8 cellular contexts compared by ENCODE assay signal in the genomic region with DNA sequence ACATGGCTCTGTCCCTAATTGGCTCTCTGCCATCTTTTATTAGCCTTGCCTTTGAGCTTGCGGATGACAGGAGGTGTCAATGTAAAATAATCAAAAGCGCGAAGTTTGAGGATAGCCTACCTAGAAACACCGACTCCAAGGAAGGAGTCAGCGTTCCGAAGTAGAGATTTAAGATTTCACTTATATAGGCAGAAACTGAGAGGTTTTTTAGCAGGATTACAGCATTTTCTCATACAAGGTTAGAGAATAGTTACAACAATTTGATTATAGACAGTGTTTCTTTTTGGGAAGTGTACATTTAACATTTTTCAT. TPM values are rescaled to one million over a fixed set of nuclear protein-coding genes. Genes with fewer than 3 reads are reported as not detected.
DNase-seq lines count a peak whose midpoint lies in the region; ATAC-seq and TF ChIP-seq lines count a peak whose summit lies in the region.

No MANE protein-coding gene starts in this region.

- H3K9ac ChIP-seq in Karpas-422 (ENCODE audit: low read length) (peak overlapping the region; percentile 59), endodermal cell (ENCODE audit: extremely low read depth, low read length, poor library complexity, severe bottlenecking) (peak overlapping the region; percentile 47)

- H3K36me3 ChIP-seq in Karpas-422 (ENCODE audit: insufficient read depth, low read length) (peaks cover 16% of the 10 kb centered on the region), endodermal cell (ENCODE audit: control insufficient read depth, insufficient read depth, low read length) (peaks cover 23% of the 10 kb centered on the region), prostate gland (no peaks in the 10 kb centered on the region)

- no peaks in the 10 kb centered on the region for H3K9me2 ChIP-seq in Karpas-422 (replicated peaks; ENCODE audit: insufficient read depth, low read length)

- peak; percentile 15 for ATAC-seq in GM19438 (IDR thresholded peaks at IDR 0.05; ENCODE audit: low read depth, unreplicated experiment)
- ATAC-seq in HG03045 (IDR thresholded peaks at IDR 0.05; ENCODE audit: unreplicated experiment): no peak
- no peak for ATAC-seq in HG02970 (IDR thresholded peaks at IDR 0.05; ENCODE audit: low FRiP score, unreplicated experiment)

- 2% methylated on average over 6 of the region's 6 CpGs; no CpG with 5 or more reads in 1 of the 2 experiments for WGBS in endodermal cell (ENCODE audit: insufficient coverage in 1 of 2, insufficient read length in 1 of 2), 2 experiments
- 1% methylated on average over 6 of the region's 6 CpGs for WGBS in prostate gland

- H3K4me1 ChIP-seq in Karpas-422 (ENCODE audit: low read length): peaks cover 44% of the 10 kb centered on the region
- peaks cover 3% of the 10 kb centered on the region for H3K4me1 ChIP-seq in endodermal cell (ENCODE audit: control insufficient read depth, insufficient read depth, low read length)
- no peaks in the 10 kb centered on the region for H3K4me1 ChIP-seq in prostate gland (replicated peaks)

- H3K4me3 Mint-ChIP-seq in endodermal cell: peak overlapping the region; percentile 99

- no peaks in the 10 kb centered on the region for H3K9me3 ChIP-seq in Karpas-422 (ENCODE audit: low read length)
- H3K9me3 ChIP-seq in endodermal cell (ENCODE audit: control insufficient read depth, low read length): no peaks in the 10 kb centered on the region
- no peaks in the 10 kb centered on the region for H3K9me3 ChIP-seq in prostate gland

- peak overlapping the region; percentile 57; the same call in 1 of the 2 replicates for H2AFZ ChIP-seq in Karpas-422 (ENCODE audit: low read length)

- H3K4me3 ChIP-seq in AG04449 (ENCODE audit: low read depth, low read length) (peak overlapping the region; percentile 78), Karpas-422 (ENCODE audit: low read length) (peak overlapping the region; percentile 63), endodermal cell (ENCODE audit: low read length) (peak overlapping the region; percentile 100), prostate gland (peak overlapping the region; percentile 69 to 72)

- H3K4me2 ChIP-seq in Karpas-422 (ENCODE audit: low read depth, low read length, poor library complexity, severe bottlenecking): peak overlapping the region; percentile 77

- TF ChIP-seq POLR2A in prostate gland (IDR thresholded peaks at IDR 0.05): no peak

- POLR2A ChIA-PET in AG04449 (lab: Yijun Ruan, JAX): interaction anchor here (0.7 kb wide), 1 partner anchor 12 kb away, joined by 3 read pairs; no protein-coding TSS in a partner anchor

- H3K36me3 Mint-ChIP-seq in endodermal cell (ENCODE audit: low read depth): peaks cover 36% of the 10 kb centered on the region

- no peaks in the 10 kb centered on the region for H3K27me3 ChIP-seq in Karpas-422 (ENCODE audit: low read length)
- no peaks in the 10 kb centered on the region for H3K27me3 ChIP-seq in endodermal cell (ENCODE audit: control insufficient read depth, insufficient read depth, low read length, poor library complexity, severe bottlenecking)
- no peaks in the 10 kb centered on the region for H3K27me3 ChIP-seq in prostate gland (replicated peaks; ENCODE audit: insufficient read depth)

- intact Hi-C loops in prostate gland (cut with DNase I): no loop called here

- H3K27ac ChIP-seq in Karpas-422 (ENCODE audit: low read length) (peak overlapping the region; percentile 72), endodermal cell (ENCODE audit: low read depth, low read length) (no peak overlapping the region), prostate gland (peak overlapping the region; percentile 77 to 85)

- H3K27ac Mint-ChIP-seq in endodermal cell: no peak overlapping the region

- H3K27me3 Mint-ChIP-seq in endodermal cell (ENCODE audit: insufficient read depth): peaks cover 5% of the 10 kb centered on the region

- H3K79me2 ChIP-seq in Karpas-422 (ENCODE audit: low read length): peaks cover 45% of the 10 kb centered on the region

- H3K4me1 Mint-ChIP-seq in endodermal cell: peaks cover 23% of the 10 kb centered on the region

- H4K20me1 ChIP-seq in Karpas-422 (ENCODE audit: insufficient read depth, low read depth, low read length): no peaks in the 10 kb centered on the region

- CTCF ChIA-PET in AG04449 (lab: Yijun Ruan, JAX): interaction anchor here (0.9 to 1.4 kb wide), 2 partner anchors 16 to 209 kb away, joined by 3 to 6 read pairs; no protein-coding TSS in a partner anchor

- TF ChIP-seq CTCF in AG04449 (IDR thresholded peaks at IDR 0.05; ENCODE audit: insufficient read depth, low read length, missing control alignments): no peak
- no peak for TF ChIP-seq CTCF in endodermal cell (conservative IDR thresholded peaks at IDR 0.05)
- TF ChIP-seq CTCF in prostate gland (IDR thresholded peaks at IDR 0.05): no peak

- H3K9me3 Mint-ChIP-seq in endodermal cell: peaks cover 22% of the 10 kb centered on the region

- DNase-seq in AG04449 (ENCODE audit: low read depth, low spot score) (no peak), Karpas-422 (no peak), endodermal cell (no peak), prostate gland (ENCODE audit: low spot score) (no peak), amygdala (lab: John Stamatoyannopoulos, UW) (no peak)

RNA-seq across cellular contexts. Expression of a gene that starts 0.5 kb away (rescaled TPM):
- total RNA-seq in Karpas-422 (2014; rRNA removed; shearing (Covaris generic); ENCODE audit: low replicate concordance): 30.7 and 41.1 TPM in 2 replicates
- total RNA-seq in endodermal cell (10 to 100 TPM; 33.0 to 33.7 TPM), prostate gland (10 to 100 TPM; 17.5 to 19.1 TPM)
- 18.8 TPM for polyA plus RNA-seq in endodermal cell (2013, experiment 1 of 2)
- polyA plus RNA-seq in endodermal cell (2013, experiment 2 of 2): 17.5 TPM
